1 cellular context compared by ENCODE assay signal in the genomic region with DNA sequence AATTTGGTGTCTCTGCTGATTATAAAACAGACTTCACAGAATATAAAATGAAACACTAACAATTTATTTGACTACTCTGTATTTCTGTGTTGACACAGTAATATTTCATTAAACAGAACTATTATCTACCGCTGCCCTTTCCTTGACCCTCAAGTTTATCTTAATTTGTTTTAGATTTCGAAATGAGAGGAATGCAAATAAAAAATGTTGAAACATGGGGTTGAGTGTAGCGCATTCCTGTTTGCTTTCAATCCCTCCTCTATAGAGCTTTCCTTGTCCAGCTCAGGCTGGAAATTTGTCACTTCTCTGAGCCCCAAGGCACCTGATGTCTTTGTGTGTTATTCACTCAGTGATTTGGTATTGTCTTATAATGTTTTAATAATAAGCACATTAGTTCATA.
TF ChIP-seq lines count a peak whose summit lies in the region.

No MANE protein-coding gene starts in this region.

TF ChIP-seq in HepG2, 621 proteins besides CTCF, POLR2A, EP300 and RAD21 (continued from another document):
- TF ChIP-seq, protein P1, sequence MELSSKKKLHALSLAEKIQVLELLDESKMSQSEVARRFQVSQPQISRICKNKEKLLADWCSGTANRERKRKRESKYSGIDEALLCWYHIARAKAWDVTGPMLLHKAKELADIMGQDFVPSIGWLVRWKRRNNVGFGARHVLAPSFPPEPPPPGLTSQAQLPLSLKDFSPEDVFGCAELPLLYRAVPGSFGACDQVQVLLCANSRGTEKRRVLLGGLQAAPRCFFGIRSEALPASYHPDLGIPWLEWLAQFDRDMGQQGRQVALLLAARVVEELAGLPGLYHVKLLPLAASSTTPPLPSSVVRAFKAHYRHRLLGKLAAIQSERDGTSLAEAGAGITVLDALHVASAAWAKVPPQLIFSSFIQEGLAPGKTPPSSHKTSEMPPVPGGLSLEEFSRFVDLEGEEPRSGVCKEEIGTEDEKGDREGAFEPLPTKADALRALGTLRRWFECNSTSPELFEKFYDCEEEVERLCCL (CRISPR knock-in tag; IDR thresholded peaks at IDR 0.05; ENCODE audit: borderline replicate concordance), result no peak
- TF ChIP-seq PAWR (CRISPR knock-in tag; IDR thresholded peaks at IDR 0.05; ENCODE audit: borderline replicate concordance) (no peak), TMF1 (CRISPR knock-in tag; IDR thresholded peaks at IDR 0.05; ENCODE audit: low read depth) (no peak), HCFC1 (IDR thresholded peaks at IDR 0.05; ENCODE audit: low read depth, low read length) (no peak), MYNN (CRISPR knock-in tag; IDR thresholded peaks at IDR 0.05; ENCODE audit: low read depth) (no peak), ZNF326 (CRISPR knock-in tag; IDR thresholded peaks at IDR 0.05; ENCODE audit: borderline replicate concordance) (no peak), ZNF619 (CRISPR knock-in tag; IDR thresholded peaks at IDR 0.05) (no peak), ZNF34 (CRISPR knock-in tag; IDR thresholded peaks at IDR 0.05; ENCODE audit: borderline replicate concordance) (no peak), NFKB2 (CRISPR knock-in tag; IDR thresholded peaks at IDR 0.05; ENCODE audit: borderline replicate concordance) (no peak)
TF ChIP-seq in HepG2: peak in this region for 163.
